ENCODE assay signal across 11 cellular contexts in genomic region chr1:223500560-223501425, GRCh38.
A peak's percentile ranks its signal among the peaks of the same experiment; 100 is the strongest.
DNase-seq lines count a peak whose midpoint lies in the region; FAIRE-seq and TF ChIP-seq lines count a peak whose summit lies in the region.
"Had no signal": no experiment of that assay in that cellular context is flagged by ENCODE, and none has a peak within 500 bp of the region (broad histone marks: within the 10 kb centered on the region; RNA-seq: fewer than 3 reads in every experiment).

No MANE protein-coding gene starts in this region.

- H3K23ac ChIP-seq in neuronal stem cell (ENCODE audit: low read depth, low read length, poor library complexity): no peak overlapping the region

- no peak overlapping the region for H4K91ac ChIP-seq in neuronal stem cell (ENCODE audit: low read depth, low read length, poor library complexity)

- TF ChIP-seq CTCF in mammary epithelial cell (conservative IDR thresholded peaks at IDR 0.05 in 1 of 2, IDR thresholded peaks at IDR 0.05 in 1 of 2; ENCODE audit: extremely low read depth in 1 of 2, insufficient read depth in 1 of 2, low read depth in 1 of 2, low read length in 2 of 2) (no peak), progenitor cell of endocrine pancreas (IDR thresholded peaks at IDR 0.05; ENCODE audit: unreplicated experiment) (no peak)

- DNase-seq in COR-L47 (lab: John Stamatoyannopoulos, UW) (peak; percentile 69), HTR-8/SVneo (ENCODE audit: insufficient read length, low spot score) (peak; percentile 54), mammary epithelial cell (peak; percentile 99), neuronal stem cell (ENCODE audit: low spot score) (no peak), progenitor cell of endocrine pancreas (ENCODE audit: low spot score, unreplicated experiment) (no peak), HUDEP-2 (lab: John Stamatoyannopoulos, UW; ENCODE audit: unreplicated experiment in 76 of 76) (no peak), SKM-1 treated with dmso at 0.1 percent for 144 hours (lab: John Stamatoyannopoulos, UW; ENCODE audit: unreplicated experiment) (no peak)
- DNase-seq in CD8-positive, alpha-beta memory T cell: no peak
- DNase-seq: effector memory CD4-positive, alpha-beta T cell; psoas muscle had no signal

- H2AFZ ChIP-seq in mammary epithelial cell (ENCODE audit: low read depth, low read length) (peak overlapping the region; percentile 75), neuronal stem cell (ENCODE audit: low read length) (no peak overlapping the region)

- H3K9me3 ChIP-seq in mammary epithelial cell (replicated peaks; ENCODE audit: insufficient read depth, low read length) (no peaks in the 10 kb centered on the region), neuronal stem cell (replicated peaks in 1 of 2; ENCODE audit: control insufficient read depth in 2 of 2, insufficient read depth in 1 of 2, low read depth in 1 of 2, low read length in 2 of 2) (no peaks in the 10 kb centered on the region)
- H3K9me3 ChIP-seq in CD8-positive, alpha-beta memory T cell (ENCODE audit: low read length): no peaks in the 10 kb centered on the region
- H3K9me3 ChIP-seq: psoas muscle had no signal

- no peak overlapping the region for H2BK5ac ChIP-seq in neuronal stem cell (ENCODE audit: low read length)

- no peak overlapping the region for H2BK15ac ChIP-seq in neuronal stem cell (ENCODE audit: low read length)

- H3K9ac ChIP-seq in mammary epithelial cell (ENCODE audit: insufficient read depth, low read length) (peak overlapping the region; percentile 60), neuronal stem cell (ENCODE audit: low read depth, low read length, poor library complexity) (no peak overlapping the region)

- no TSS peak for BruUV-seq in mammary epithelial cell (replicated peaks; lab: Mats Ljungman, UMichigan)

- peaks cover 37% of the 10 kb centered on the region for H3K4me1 ChIP-seq in mammary epithelial cell (ENCODE audit: insufficient read depth, low read length)
- H3K4me1 ChIP-seq in neuronal stem cell (ENCODE audit: control insufficient read depth in 2 of 2, insufficient read depth in 1 of 2, low read depth in 1 of 2, low read length in 2 of 2): peaks cover 0 to 24% of the 10 kb centered on the region in 2 donors
- no peaks in the 10 kb centered on the region for H3K4me1 ChIP-seq in CD8-positive, alpha-beta memory T cell (ENCODE audit: insufficient read depth, low read length)
- H3K4me1 ChIP-seq: psoas muscle had no signal

- WGBS in mammary epithelial cell (ENCODE audit: low coverage, missing lambda C conversion rate): 11% methylated on average over 8 of the region's 11 CpGs
- WGBS in neuronal stem cell (ENCODE audit: extremely low coverage in 2 of 2, insufficient read length in 2 of 2, insufficient replicate concordance in 1 of 2), 2 donors: no CpG with 5 or more reads among the region's 11 CpGs

- H3K79me2 ChIP-seq in mammary epithelial cell (ENCODE audit: insufficient read depth, low read length): no peaks in the 10 kb centered on the region

- dilution Hi-C loops in mammary epithelial cell (cut with HindIII; ENCODE audit: low sequenced_read_pairs): no loop called here

- POLR2A ChIA-PET in CD8-positive, alpha-beta memory T cell (lab: Charles Lee): no interaction called here

- H3K4me2 ChIP-seq in mammary epithelial cell (ENCODE audit: insufficient read depth, low read depth, low read length) (peak overlapping the region; percentile 47), neuronal stem cell (ENCODE audit: insufficient read depth, low read length, poor library complexity, severe bottlenecking) (no peak overlapping the region)

- H3K27ac ChIP-seq in mammary epithelial cell (ENCODE audit: insufficient read depth, low read depth, low read length) (peak overlapping the region; percentile 92), neuronal stem cell (replicated peaks; ENCODE audit: low read length) (no peak overlapping the region)
- H3K27ac ChIP-seq in CD8-positive, alpha-beta memory T cell (ENCODE audit: low read depth, low read length): no peak overlapping the region
- H3K27ac ChIP-seq: psoas muscle had no signal

- peak; percentile 44 for FAIRE-seq in HTR-8/SVneo (lab: Jason Lieb, UNC)
- FAIRE-seq: GM12891 had no signal

- peak overlapping the region; percentile 10 for H2AK5ac ChIP-seq in neuronal stem cell (ENCODE audit: low read depth, low read length)

- peak overlapping the region; percentile 14 for H2BK12ac ChIP-seq in neuronal stem cell (ENCODE audit: low read length)

- in situ Hi-C loops in mammary epithelial cell (cut with MboI; ENCODE audit: low sequenced_read_pairs in 2 of 2): no loop called here

- H3K18ac ChIP-seq in neuronal stem cell (ENCODE audit: low read length): peak overlapping the region; percentile 74

- no peaks in the 10 kb centered on the region for H4K20me1 ChIP-seq in mammary epithelial cell (ENCODE audit: insufficient read depth, low read length)

- H3K4me3 ChIP-seq in mammary epithelial cell (replicated peaks in 1 of 3; ENCODE audit: insufficient read depth in 1 of 3, low read depth in 2 of 3, low read length in 3 of 3) (no peak overlapping the region), neuronal stem cell (ENCODE audit: low read length in 2 of 2) (no peak overlapping the region)
- no peak overlapping the region for H3K4me3 ChIP-seq in CD8-positive, alpha-beta memory T cell (ENCODE audit: low read length)
- H3K4me3 ChIP-seq: psoas muscle had no signal

- H2BK120ac ChIP-seq in neuronal stem cell (ENCODE audit: low read depth, low read length): peak overlapping the region; percentile 20

- intact Hi-C loops in mammary epithelial cell (cut with micrococcal nuclease): no loop called here

- CTCF ChIA-PET in mammary epithelial cell (lab: Charles Lee; ENCODE audit: low non-redundant PET): interaction anchor here (0.6 to 1.1 kb wide), 3 partner anchors 31 to 367 kb away, joined by 3 read pairs; no protein-coding TSS in a partner anchor
- CTCF ChIA-PET in CD8-positive, alpha-beta memory T cell (lab: Charles Lee): no interaction called here

- H3K27me3 ChIP-seq in mammary epithelial cell (ENCODE audit: insufficient read depth, low read length): no peaks in the 10 kb centered on the region
- no peaks in the 10 kb centered on the region for H3K27me3 ChIP-seq in neuronal stem cell (ENCODE audit: control insufficient read depth in 3 of 3, insufficient read depth in 3 of 3, low read depth in 1 of 3, low read length in 3 of 3)
- no peaks in the 10 kb centered on the region for H3K27me3 ChIP-seq in CD8-positive, alpha-beta memory T cell (ENCODE audit: insufficient read depth, low read length, poor library complexity, severe bottlenecking)

- H3K4me1 Mint-ChIP-seq in progenitor cell of endocrine pancreas (ENCODE audit: low read depth): peaks cover 14% of the 10 kb centered on the region
- H3K4me1 Mint-ChIP-seq in CD8-positive, alpha-beta memory T cell: peaks cover 0 to 4% (median 0%) of the 10 kb centered on the region in 3 donors

- H3K79me1 ChIP-seq in neuronal stem cell (ENCODE audit: low read depth, low read length): no peaks in the 10 kb centered on the region

- no peaks in the 10 kb centered on the region for H3K36me3 Mint-ChIP-seq in progenitor cell of endocrine pancreas (ENCODE audit: insufficient read depth)
- no peaks in the 10 kb centered on the region for H3K36me3 Mint-ChIP-seq in CD8-positive, alpha-beta memory T cell

- H3K27ac Mint-ChIP-seq in progenitor cell of endocrine pancreas: no peak overlapping the region
- no peak overlapping the region for H3K27ac Mint-ChIP-seq in CD8-positive, alpha-beta memory T cell

- H3K9me3 Mint-ChIP-seq in progenitor cell of endocrine pancreas (ENCODE audit: low read depth): no peaks in the 10 kb centered on the region
- no peaks in the 10 kb centered on the region for H3K9me3 Mint-ChIP-seq in CD8-positive, alpha-beta memory T cell

- no peak overlapping the region for H3K14ac ChIP-seq in neuronal stem cell (ENCODE audit: low read length)

- no peak overlapping the region for H3K4me3 Mint-ChIP-seq in progenitor cell of endocrine pancreas (ENCODE audit: low read depth)
- H3K4me3 Mint-ChIP-seq in CD8-positive, alpha-beta memory T cell: no peak overlapping the region

- H4K8ac ChIP-seq in neuronal stem cell (ENCODE audit: low read depth, low read length): no peak overlapping the region

- H3K27me3 Mint-ChIP-seq in progenitor cell of endocrine pancreas: peaks cover 6% of the 10 kb centered on the region
- peaks cover 2 to 7% of the 10 kb centered on the region in 2 donors for H3K27me3 Mint-ChIP-seq in CD8-positive, alpha-beta memory T cell

- no peak overlapping the region for H3K4ac ChIP-seq in neuronal stem cell (ENCODE audit: low read length)

- H3K36me3 ChIP-seq in mammary epithelial cell (ENCODE audit: insufficient read depth, low read length): no peaks in the 10 kb centered on the region
- H3K36me3 ChIP-seq in neuronal stem cell (replicated peaks in 1 of 2; ENCODE audit: control insufficient read depth in 2 of 2, insufficient read depth in 2 of 2, low read length in 2 of 2): no peaks in the 10 kb centered on the region
- no peaks in the 10 kb centered on the region for H3K36me3 ChIP-seq in CD8-positive, alpha-beta memory T cell (ENCODE audit: insufficient read depth, low read length)

Comparison
In these comparisons a context has a peak if more than half of its experiments do, and no peak if none do; other contexts are left out.
1. DNase-seq: peak in COR-L47 (single experiment), HTR-8/SVneo (single experiment) and mammary epithelial cell (single experiment); none in neuronal stem cell (single experiment), progenitor cell of endocrine pancreas (single experiment), HUDEP-2 (0 of 76), SKM-1 treated with dmso at 0.1 percent for 144 hours (single experiment) and CD8-positive, alpha-beta memory T cell (0 of 5).